ENCODE assay signal across 1 cellular context in genomic region chr12:45315462-45315861, GRCh38.
TF ChIP-seq lines count a peak whose summit lies in the region.

No MANE protein-coding gene starts in this region.

TF ChIP-seq in K562, 482 proteins besides CTCF, POLR2A, EP300 and RAD21 (continued from another document and continues in another):
- TF ChIP-seq PBX2 (CRISPR knock-in tag; IDR thresholded peaks at IDR 0.05; ENCODE audit: low read depth) = no peak
- 0 out of 2 replicates have a peak, but pooled peaks have one; percentile 5 for TF ChIP-seq PBX2 (tag; conservative IDR thresholded peaks at IDR 0.05; ENCODE audit: low read depth)
- TF ChIP-seq NCOA1 (IDR thresholded peaks at IDR 0.05; ENCODE audit: low read depth) = no peak
- no peak for TF ChIP-seq ZNF445 (CRISPR knock-in tag; IDR thresholded peaks at IDR 0.05; ENCODE audit: low read depth)
- no peak for TF ChIP-seq ZNF217 (CRISPR knock-in tag; IDR thresholded peaks at IDR 0.05)
- no peak for TF ChIP-seq TGIF2 (CRISPR knock-in tag; IDR thresholded peaks at IDR 0.05)
- TF ChIP-seq XRCC3 (IDR thresholded peaks at IDR 0.05) = no peak
- no peak for TF ChIP-seq CHD7 (IDR thresholded peaks at IDR 0.05; ENCODE audit: low read depth, low read length)
- no peak for TF ChIP-seq ZNF184 (CRISPR knock-in tag; IDR thresholded peaks at IDR 0.05)
- no peak for TF ChIP-seq MTA1 (IDR thresholded peaks at IDR 0.05; ENCODE audit: borderline replicate concordance)
- no peak for TF ChIP-seq POLR2AphosphoS2 (IDR thresholded peaks at IDR 0.05; ENCODE audit: low read length)
- TF ChIP-seq ZNF740 (CRISPR knock-in tag; IDR thresholded peaks at IDR 0.05) = no peak
- no peak for TF ChIP-seq ZNF740 (tag; IDR thresholded peaks at IDR 0.05)
- no peak for TF ChIP-seq PHF21A (IDR thresholded peaks at IDR 0.05; ENCODE audit: borderline replicate concordance, low read depth)
- TF ChIP-seq ZNF282 (CRISPR knock-in tag; IDR thresholded peaks at IDR 0.05) = no peak
- TF ChIP-seq ARID4B (CRISPR knock-in tag; IDR thresholded peaks at IDR 0.05) = no peak
- TF ChIP-seq BCLAF1 (IDR thresholded peaks at IDR 0.05; ENCODE audit: borderline replicate concordance in 1 of 2, control insufficient read depth in 1 of 2, low read depth in 2 of 2, low read length in 1 of 2) = no peak
- no peak for TF ChIP-seq SNRNP70 (optimal IDR thresholded peaks at IDR 0.05; ENCODE audit: low read depth, low read length)
- TF ChIP-seq ZFP1 (CRISPR knock-in tag; IDR thresholded peaks at IDR 0.05) = no peak
- peak; percentile 91 for TF ChIP-seq CBFA2T3 (IDR thresholded peaks at IDR 0.05)
- peak; percentile 41 to 67; a peak in 3 of 4 replicates for TF ChIP-seq TRIM24 (IDR thresholded peaks at IDR 0.05)
- TF ChIP-seq TAF15 (IDR thresholded peaks at IDR 0.05; ENCODE audit: low read depth, low read length) = no peak
- no peak for TF ChIP-seq ZNF134 (CRISPR knock-in tag; conservative IDR thresholded peaks at IDR 0.05)
- no peak for TF ChIP-seq MXD1 (CRISPR knock-in tag; IDR thresholded peaks at IDR 0.05; ENCODE audit: borderline replicate concordance, poor library complexity, severe bottlenecking)
- peak; percentile 43 for TF ChIP-seq MTA2 (IDR thresholded peaks at IDR 0.05; ENCODE audit: low read depth)
- no peak for TF ChIP-seq MBD1 (CRISPR knock-in tag; IDR thresholded peaks at IDR 0.05)
- TF ChIP-seq ATF2 (CRISPR knock-in tag; IDR thresholded peaks at IDR 0.05) = no peak
- peak; percentile 78 for TF ChIP-seq TEAD4 (IDR thresholded peaks at IDR 0.05; ENCODE audit: low read length)
- TF ChIP-seq TEAD4 (CRISPR knock-in tag; IDR thresholded peaks at IDR 0.05; ENCODE audit: borderline replicate concordance) = no peak
